ENCODE assay signal across 1 cellular context in the genomic region with DNA sequence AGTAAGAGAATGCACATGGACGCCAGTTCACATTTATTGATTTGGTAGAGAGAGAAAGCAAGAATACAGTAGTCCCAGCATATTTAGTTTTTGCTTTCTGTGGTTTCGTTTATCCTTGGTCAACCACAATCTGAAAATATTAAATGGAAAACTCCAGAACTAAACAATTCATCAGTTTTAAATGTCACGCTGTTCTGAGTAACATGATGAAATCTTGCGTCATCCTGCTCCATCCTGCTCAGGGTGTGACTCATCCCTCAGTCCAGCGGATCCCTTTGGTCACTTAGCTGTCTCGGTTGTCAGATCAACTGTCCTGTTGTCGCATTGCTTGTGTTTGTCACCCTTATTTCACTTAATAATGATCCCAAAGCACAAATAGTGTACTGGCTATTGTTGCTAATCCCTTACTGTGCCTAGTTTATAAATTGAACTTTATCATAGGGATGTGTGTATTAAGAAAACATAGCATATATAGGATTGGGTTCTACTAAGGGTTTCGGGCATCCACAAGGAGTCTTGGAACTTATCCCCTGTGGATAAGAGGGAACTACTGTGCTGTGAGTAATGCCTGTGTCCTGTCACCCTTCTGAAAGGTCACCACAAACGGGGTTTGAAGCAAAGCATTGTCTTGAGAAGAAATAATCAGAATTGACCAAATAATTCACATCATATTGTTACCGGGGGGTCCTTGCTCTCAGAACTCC.
A peak's percentile ranks its signal among the peaks of the same experiment; 100 is the strongest.
TF ChIP-seq lines count a peak whose summit lies in the region.

No MANE protein-coding gene starts in this region.

TF ChIP-seq in K562, 482 proteins besides CTCF, POLR2A, EP300 and RAD21 (continued from another document and continues in another):
- TF ChIP-seq THRB (CRISPR knock-in tag; conservative IDR thresholded peaks at IDR 0.05) (0 out of 2 replicates have a peak, but pooled peaks have one; percentile 48), HIVEP1 (CRISPR knock-in tag; IDR thresholded peaks at IDR 0.05) (peak; percentile 35; the same call in 1 of the 2 replicates), ZNF318 (IDR thresholded peaks at IDR 0.05; ENCODE audit: borderline replicate concordance in 1 of 2, low read depth in 1 of 2) (peak in 1 of 2 experiments; percentile 89; a peak in 2 of 4 replicates), BRF1 (IDR thresholded peaks at IDR 0.05; ENCODE audit: borderline replicate concordance, extremely low read depth, insufficient read length) (no peak), HDAC1 (IDR thresholded peaks at IDR 0.05) (no peak), SRSF7 (optimal IDR thresholded peaks at IDR 0.05; ENCODE audit: low read depth, low read length) (no peak), ATF4 (CRISPR knock-in tag; IDR thresholded peaks at IDR 0.05) (peak; percentile 98), FOS (IDR thresholded peaks at IDR 0.05; ENCODE audit: extremely low read depth, insufficient read length) (peak; percentile 62), ZNF197 (CRISPR knock-in tag; IDR thresholded peaks at IDR 0.05; ENCODE audit: low read depth) (no peak), ZNF24 (IDR thresholded peaks at IDR 0.05) (no peak), ARID2 (IDR thresholded peaks at IDR 0.05) (no peak), ZNF146 (CRISPR knock-in tag; IDR thresholded peaks at IDR 0.05; ENCODE audit: unreplicated experiment) (no peak), L3MBTL2 (IDR thresholded peaks at IDR 0.05) (peak; percentile 75), CXXC5 (CRISPR knock-in tag; IDR thresholded peaks at IDR 0.05) (peak; percentile 56), ZNF239 (CRISPR knock-in tag; IDR thresholded peaks at IDR 0.05) (peak; percentile 55), PML (IDR thresholded peaks at IDR 0.05; ENCODE audit: low read length) (no peak), BCOR (IDR thresholded peaks at IDR 0.05) (no peak), ELF2 (CRISPR knock-in tag; IDR thresholded peaks at IDR 0.05) (no peak), ZNF766 (CRISPR knock-in tag; conservative IDR thresholded peaks at IDR 0.05) (peak; percentile 74), ZNF695 (CRISPR knock-in tag; IDR thresholded peaks at IDR 0.05) (no peak), POU5F1 (IDR thresholded peaks at IDR 0.05; ENCODE audit: borderline replicate concordance, low read depth, low read length, partially characterized antibody) (no peak), ELK3 (CRISPR knock-in tag; IDR thresholded peaks at IDR 0.05) (no peak), ZNF347 (CRISPR knock-in tag; IDR thresholded peaks at IDR 0.05; ENCODE audit: low read depth) (no peak), ETV5 (CRISPR knock-in tag; IDR thresholded peaks at IDR 0.05; ENCODE audit: low read depth) (no peak), COPS2 (conservative IDR thresholded peaks at IDR 0.05) (no peak), DDX20 (tag; IDR thresholded peaks at IDR 0.05; ENCODE audit: low read depth) (peak; percentile 62; the same call in 1 of the 2 replicates), ATF1 (CRISPR knock-in tag; IDR thresholded peaks at IDR 0.05) (no peak), ATF1 (tag; IDR thresholded peaks at IDR 0.05) (peak; percentile 76), FOXP1 (CRISPR knock-in tag; IDR thresholded peaks at IDR 0.05) (no peak), KDM5B (IDR thresholded peaks at IDR 0.05; ENCODE audit: insufficient replicate concordance, low read depth, low read length) (no peak), RBM34 (IDR thresholded peaks at IDR 0.05; ENCODE audit: borderline replicate concordance, insufficient read depth, low read length) (no peak), CREBBP (IDR thresholded peaks at IDR 0.05; ENCODE audit: low read depth, low read length) (no peak), E4F1 (CRISPR knock-in tag; IDR thresholded peaks at IDR 0.05; ENCODE audit: borderline replicate concordance) (no peak), SRSF3 (IDR thresholded peaks at IDR 0.05; ENCODE audit: insufficient read depth, low read length) (no peak), BACH1 (tag; IDR thresholded peaks at IDR 0.05) (peak; percentile 56; the same call in 1 of the 2 replicates), TCF7 (IDR thresholded peaks at IDR 0.05; ENCODE audit: borderline replicate concordance) (no peak), RBM14 (IDR thresholded peaks at IDR 0.05; ENCODE audit: borderline replicate concordance, insufficient read depth, low read depth, low read length) (no peak), SMARCE1 (IDR thresholded peaks at IDR 0.05) (peak; percentile 66; the same call in 1 of the 2 replicates), KLF10 (CRISPR knock-in tag; IDR thresholded peaks at IDR 0.05) (no peak)
- TF ChIP-seq, protein P1, sequence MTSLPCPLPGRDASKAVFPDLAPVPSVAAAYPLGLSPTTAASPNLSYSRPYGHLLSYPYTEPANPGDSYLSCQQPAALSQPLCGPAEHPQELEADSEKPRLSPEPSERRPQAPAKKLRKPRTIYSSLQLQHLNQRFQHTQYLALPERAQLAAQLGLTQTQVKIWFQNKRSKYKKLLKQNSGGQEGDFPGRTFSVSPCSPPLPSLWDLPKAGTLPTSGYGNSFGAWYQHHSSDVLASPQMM (CRISPR knock-in tag; IDR thresholded peaks at IDR 0.05): no peak
- TF ChIP-seq, protein P2, sequence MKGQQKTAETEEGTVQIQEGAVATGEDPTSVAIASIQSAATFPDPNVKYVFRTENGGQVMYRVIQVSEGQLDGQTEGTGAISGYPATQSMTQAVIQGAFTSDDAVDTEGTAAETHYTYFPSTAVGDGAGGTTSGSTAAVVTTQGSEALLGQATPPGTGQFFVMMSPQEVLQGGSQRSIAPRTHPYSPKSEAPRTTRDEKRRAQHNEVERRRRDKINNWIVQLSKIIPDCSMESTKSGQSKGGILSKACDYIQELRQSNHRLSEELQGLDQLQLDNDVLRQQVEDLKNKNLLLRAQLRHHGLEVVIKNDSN (CRISPR knock-in tag; IDR thresholded peaks at IDR 0.05): no peak
- TF ChIP-seq, protein P3, sequence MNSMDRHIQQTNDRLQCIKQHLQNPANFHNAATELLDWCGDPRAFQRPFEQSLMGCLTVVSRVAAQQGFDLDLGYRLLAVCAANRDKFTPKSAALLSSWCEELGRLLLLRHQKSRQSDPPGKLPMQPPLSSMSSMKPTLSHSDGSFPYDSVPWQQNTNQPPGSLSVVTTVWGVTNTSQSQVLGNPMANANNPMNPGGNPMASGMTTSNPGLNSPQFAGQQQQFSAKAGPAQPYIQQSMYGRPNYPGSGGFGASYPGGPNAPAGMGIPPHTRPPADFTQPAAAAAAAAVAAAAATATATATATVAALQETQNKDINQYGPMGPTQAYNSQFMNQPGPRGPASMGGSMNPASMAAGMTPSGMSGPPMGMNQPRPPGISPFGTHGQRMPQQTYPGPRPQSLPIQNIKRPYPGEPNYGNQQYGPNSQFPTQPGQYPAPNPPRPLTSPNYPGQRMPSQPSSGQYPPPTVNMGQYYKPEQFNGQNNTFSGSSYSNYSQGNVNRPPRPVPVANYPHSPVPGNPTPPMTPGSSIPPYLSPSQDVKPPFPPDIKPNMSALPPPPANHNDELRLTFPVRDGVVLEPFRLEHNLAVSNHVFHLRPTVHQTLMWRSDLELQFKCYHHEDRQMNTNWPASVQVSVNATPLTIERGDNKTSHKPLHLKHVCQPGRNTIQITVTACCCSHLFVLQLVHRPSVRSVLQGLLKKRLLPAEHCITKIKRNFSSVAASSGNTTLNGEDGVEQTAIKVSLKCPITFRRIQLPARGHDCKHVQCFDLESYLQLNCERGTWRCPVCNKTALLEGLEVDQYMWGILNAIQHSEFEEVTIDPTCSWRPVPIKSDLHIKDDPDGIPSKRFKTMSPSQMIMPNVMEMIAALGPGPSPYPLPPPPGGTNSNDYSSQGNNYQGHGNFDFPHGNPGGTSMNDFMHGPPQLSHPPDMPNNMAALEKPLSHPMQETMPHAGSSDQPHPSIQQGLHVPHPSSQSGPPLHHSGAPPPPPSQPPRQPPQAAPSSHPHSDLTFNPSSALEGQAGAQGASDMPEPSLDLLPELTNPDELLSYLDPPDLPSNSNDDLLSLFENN (IDR thresholded peaks at IDR 0.05; ENCODE audit: low read depth in 2 of 2, low read length in 2 of 2): 0 out of 4 replicates have a peak, but pooled peaks of 1 of the 2 experiments have one; percentile 18
